Comparison of ENCODE assay signal across 9 cellular contexts in the genomic region with DNA sequence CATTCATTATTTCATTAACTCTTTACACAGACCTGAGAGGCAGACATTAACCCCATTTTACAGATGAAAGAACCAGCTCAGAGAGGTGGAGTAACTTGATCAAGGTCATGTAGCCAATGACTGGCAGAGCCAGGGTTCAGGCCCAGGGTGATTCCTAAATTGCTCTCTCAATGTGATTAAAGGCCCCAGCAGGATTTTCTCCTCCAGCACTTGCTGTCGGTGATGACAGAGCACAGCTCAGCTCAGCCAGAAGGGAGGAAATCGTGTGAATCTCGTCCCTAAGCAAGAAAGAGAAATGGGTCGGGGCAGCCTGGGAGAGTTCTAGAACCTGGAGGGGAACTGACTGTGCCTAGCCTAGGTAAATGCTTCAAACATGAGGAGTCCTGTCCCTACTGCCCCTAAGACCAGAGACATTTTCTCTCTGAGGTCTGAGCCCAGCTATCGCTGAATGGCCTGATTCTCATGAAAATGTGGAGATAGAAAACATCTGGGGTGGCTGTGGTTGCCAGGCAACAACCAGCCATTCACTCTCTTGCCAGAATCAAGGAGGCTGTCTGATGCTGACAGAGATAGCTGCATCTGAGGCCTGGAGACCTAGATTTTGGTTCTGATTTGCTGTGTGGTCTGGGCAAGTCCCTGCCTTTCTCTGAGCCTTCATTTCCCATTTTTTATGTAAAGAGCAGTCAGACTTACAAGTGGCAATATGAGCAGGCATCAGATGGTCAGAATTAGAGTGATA. TPM values are rescaled to one million over a fixed set of nuclear protein-coding genes. Genes with fewer than 3 reads are reported as not detected.
A peak's percentile ranks its signal among the peaks of the same experiment; 100 is the strongest.
DNase-seq lines count a peak whose midpoint lies in the region; ATAC-seq lines count a peak whose summit lies in the region.
"Had no signal": no experiment of that assay in that cellular context is flagged by ENCODE, and none has a peak within 500 bp of the region (broad histone marks: within the 10 kb centered on the region; RNA-seq: fewer than 3 reads in every experiment).

No MANE protein-coding gene starts in this region.

- ATAC-seq in HG03354 (IDR thresholded peaks at IDR 0.05; ENCODE audit: poor library complexity, severe bottlenecking, unreplicated experiment) (no peak), GM21360 (IDR thresholded peaks at IDR 0.05; ENCODE audit: unreplicated experiment) (no peak), GM18502 (IDR thresholded peaks at IDR 0.05; ENCODE audit: poor library complexity, unreplicated experiment) (no peak)

- DNase-seq in GM04504 (ENCODE audit: low read depth), result peak; percentile 66
- DNase-seq in SK-N-DZ (ENCODE audit: low spot score), result peak; percentile 84
- peak; percentile 49 for DNase-seq in occipital lobe (lab: John Stamatoyannopoulos, UW)
- no peak for DNase-seq in DMS79 (lab: John Stamatoyannopoulos, UW)
- DNase-seq: SIG-M5 had no signal

- peak overlapping the region; percentile 75 for H3K27ac ChIP-seq in cingulate gyrus (ENCODE audit: low read depth, low read length)

RNA-seq across cellular contexts. Expression of a gene that starts 19.6 kb away (rescaled TPM):
- 7.3 and 7.5 TPM in 2 replicates for polyA plus RNA-seq in SK-N-DZ (2014; cell fraction: cytosol; rRNA removed)
- polyA plus RNA-seq in SK-N-DZ (2014; cell fraction: nucleus; rRNA removed), result 3.3 and 3.9 TPM in 2 replicates
- total RNA-seq in occipital lobe, result 37.9 TPM

RNA-seq across cellular contexts. Expression of a gene that starts 52.4 kb away (rescaled TPM):
- 231 and 248 TPM in 2 replicates for polyA plus RNA-seq in SK-N-DZ (2014; cell fraction: cytosol; rRNA removed)
- 239 and 380 TPM in 2 replicates for polyA plus RNA-seq in SK-N-DZ (2014; cell fraction: nucleus; rRNA removed)
- 46.9 TPM for total RNA-seq in occipital lobe
